Comparison of ENCODE assay signal across 8 cellular contexts in the genomic region with DNA sequence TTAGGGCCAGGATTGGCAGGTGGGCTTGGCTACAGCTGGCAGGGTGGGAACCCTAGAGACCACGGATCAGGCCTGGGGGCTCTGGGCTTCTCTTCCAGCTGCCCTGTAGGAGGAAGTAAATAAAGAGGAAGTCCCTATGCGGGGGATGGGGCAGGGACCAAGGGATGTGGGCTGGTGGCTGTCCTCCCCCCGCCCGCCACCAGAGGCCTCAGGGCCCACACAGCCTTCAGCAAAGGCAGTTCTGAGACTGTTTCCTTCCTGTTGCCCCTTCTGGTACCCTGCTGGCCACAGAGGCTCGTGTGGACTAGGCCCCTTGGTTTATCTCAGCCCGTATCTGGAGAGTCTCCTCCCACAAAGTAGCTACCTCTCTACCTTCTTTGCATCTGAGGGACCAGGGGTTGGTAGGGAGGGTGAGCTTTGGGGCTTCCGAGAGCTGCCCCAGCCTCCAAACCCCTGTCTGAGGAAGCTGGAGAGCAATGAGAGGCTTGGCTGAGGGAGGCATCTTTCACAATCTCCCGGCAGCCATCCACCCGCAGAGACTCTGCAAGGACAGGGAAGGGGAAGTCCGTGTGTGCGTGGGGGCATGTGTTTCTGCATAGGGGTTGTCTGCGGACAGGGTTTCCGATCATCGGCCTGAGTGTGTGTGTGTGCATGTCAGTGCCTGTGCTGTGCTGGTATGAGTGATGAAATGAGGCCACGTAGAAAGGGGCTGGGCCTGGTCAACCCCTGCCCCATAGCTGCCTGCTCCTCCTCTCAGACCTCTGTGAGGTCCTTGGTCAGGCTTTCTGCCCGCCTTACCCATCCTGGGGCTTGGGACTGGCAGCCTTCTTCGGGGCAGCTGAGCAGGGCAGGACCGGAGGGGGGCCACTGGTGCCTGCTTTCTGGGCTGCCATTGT. TPM values are rescaled to one million over a fixed set of nuclear protein-coding genes. Genes with fewer than 3 reads are reported as not detected.
DNase-seq lines count a peak whose midpoint lies in the region; ATAC-seq and TF ChIP-seq lines count a peak whose summit lies in the region.

No MANE protein-coding gene starts in this region.

- CTCF ChIA-PET in activated naive CD4-positive, alpha-beta T cell treated with anti-CD3 and anti-CD28 coated beads, Interleukin-2, amount 10 ng/mL, durations not matched to agents 7 days and 5 days (lab: Charles Lee) = interaction anchor here (0.6 to 6.9 kb wide), 14 partner anchors 12 to 249 kb away, joined by 3 to 51 read pairs (median 3); no protein-coding TSS in a partner anchor

- no peaks in the 10 kb centered on the region for H3K36me3 ChIP-seq in SJCRH30
- H3K36me3 ChIP-seq in heart right ventricle = peaks cover 0 to 6% (median 0%) of the 10 kb centered on the region in 9 donors

- no peaks in the 10 kb centered on the region for H3K27me3 ChIP-seq in SJCRH30
- H3K27me3 ChIP-seq in heart right ventricle = no peaks in the 10 kb centered on the region

- H3K4me1 ChIP-seq in SJCRH30 = peaks cover 8% of the 10 kb centered on the region; the same call in 1 of the 2 replicates
- peaks cover 0 to 88% (median 30%) of the 10 kb centered on the region in 9 donors for H3K4me1 ChIP-seq in heart right ventricle

- H3K4me1 Mint-ChIP-seq in activated naive CD4-positive, alpha-beta T cell treated with anti-CD3 and anti-CD28 coated beads, Interleukin-2, amount 10 ng/mL, durations not matched to agents 7 days and 5 days = peaks cover 93% of the 10 kb centered on the region

- DNase-seq in AG09309 (ENCODE audit: low read depth) = peak; percentile 72
- peak; percentile 66 to 69 for DNase-seq in SJCRH30
- peak; percentile 87 for DNase-seq in activated naive CD4-positive, alpha-beta T cell treated with anti-CD3 and anti-CD28 coated beads, Interleukin-2, amount 10 ng/mL, durations not matched to agents 7 days and 5 days
- DNase-seq in heart right ventricle = peak; percentile 67 to 73
- DNase-seq in sciatic nerve (ENCODE audit: low spot score) = peak; percentile 80
- DNase-seq in NCI-H146 treated with DMSO at 0.1 percent for 48 hours (lab: John Stamatoyannopoulos, UW; ENCODE audit: unreplicated experiment) = no peak

- H3K27ac ChIP-seq in SJCRH30 (no peak overlapping the region), heart right ventricle (peak overlapping the region in 9 of 10 donors; percentile 35 to 96 (median 72))

- ATAC-seq in GM18907 (IDR thresholded peaks at IDR 0.05; ENCODE audit: unreplicated experiment) (peak; percentile 55), HG03108 (IDR thresholded peaks at IDR 0.05; ENCODE audit: unreplicated experiment) (peak; percentile 51), heart right ventricle (peak; percentile 73 to 84 (median 78)), sciatic nerve (peak; percentile 87)

- intact Hi-C loops in heart right ventricle (cut with DNase I) = no loop called here
- intact Hi-C loops in sciatic nerve (cut with DNase I) = no loop called here

- peak; percentile 27 for TF ChIP-seq CTCF in AG09309 (IDR thresholded peaks at IDR 0.05; ENCODE audit: control insufficient read depth, insufficient read depth, low read depth, low read length, missing control alignments)
- peak in 6 of 9 donors; percentile 22 to 65 (median 32) for TF ChIP-seq CTCF in heart right ventricle (IDR thresholded peaks at IDR 0.05)

- WGBS in heart right ventricle, 2 donors = 44 to 46% methylated on average over 18 of the region's 18 CpGs

- peak overlapping the region; percentile 68 for H3K4me3 Mint-ChIP-seq in activated naive CD4-positive, alpha-beta T cell treated with anti-CD3 and anti-CD28 coated beads, Interleukin-2, amount 10 ng/mL, durations not matched to agents 7 days and 5 days

- H3K9me3 Mint-ChIP-seq in activated naive CD4-positive, alpha-beta T cell treated with anti-CD3 and anti-CD28 coated beads, Interleukin-2, amount 10 ng/mL, durations not matched to agents 7 days and 5 days = no peaks in the 10 kb centered on the region

- H3K9me3 ChIP-seq in SJCRH30 (replicated peaks) = no peaks in the 10 kb centered on the region
- H3K9me3 ChIP-seq in heart right ventricle = no peaks in the 10 kb centered on the region

- H3K36me3 Mint-ChIP-seq in activated naive CD4-positive, alpha-beta T cell treated with anti-CD3 and anti-CD28 coated beads, Interleukin-2, amount 10 ng/mL, durations not matched to agents 7 days and 5 days = peaks cover 56% of the 10 kb centered on the region

- no peaks in the 10 kb centered on the region for H3K27me3 Mint-ChIP-seq in activated naive CD4-positive, alpha-beta T cell treated with anti-CD3 and anti-CD28 coated beads, Interleukin-2, amount 10 ng/mL, durations not matched to agents 7 days and 5 days

- H3K27ac Mint-ChIP-seq in activated naive CD4-positive, alpha-beta T cell treated with anti-CD3 and anti-CD28 coated beads, Interleukin-2, amount 10 ng/mL, durations not matched to agents 7 days and 5 days = peak overlapping the region; percentile 91

- H3K4me3 ChIP-seq in AG09309 (ENCODE audit: control insufficient read depth, low read depth, low read length) = no peak overlapping the region
- H3K4me3 ChIP-seq in SJCRH30 = no peak overlapping the region
- H3K4me3 ChIP-seq in heart right ventricle = peak overlapping the region in 4 of 10 donors; percentile 2 to 43 (median 17)

RNA-seq across cellular contexts. Expression of a gene that starts 12.5 kb away (rescaled TPM):
- total RNA-seq in SJCRH30 (2014; rRNA removed; shearing (Covaris generic)) = 22.5 and 22.7 TPM in 2 replicates
- total RNA-seq in heart right ventricle = 10 to 100 TPM in 1 of 10 donors, 1 to 10 TPM in 9; 1.4 to 12.2 (median 2.7) TPM
- 1 to 10 TPM; 2.8 to 4.3 TPM for polyA plus RNA-seq in heart right ventricle
- 26.8 TPM for total RNA-seq in sciatic nerve
